Comparison of ENCODE assay signal across 15 cellular contexts in genomic region chr7:82404094-82404493, GRCh38. TPM values are rescaled to one million over a fixed set of nuclear protein-coding genes. Genes with fewer than 3 reads are reported as not detected.
"Had no signal": no experiment of that assay in that cellular context is flagged by ENCODE, and none has a peak within 500 bp of the region (broad histone marks: within the 10 kb centered on the region; RNA-seq: fewer than 3 reads in every experiment).

No MANE protein-coding gene starts in this region.

- H3K4me1 Mint-ChIP-seq: central memory CD8-positive, alpha-beta T cell; natural killer cell; stimulated activated effector memory CD8-positive, alpha-beta T cell treated with anti-CD3 and anti-CD28 coated beads, Interleukin-12 subunit alpha, Interleukin-12 subunit beta, amount 100 ng/mL, for 72 hours had no signal

- H3K9me3 ChIP-seq: tibial artery, upper lobe of left lung, vagina had no signal

- ATAC-seq: natural killer cell; sciatic nerve; stimulated activated effector memory CD8-positive, alpha-beta T cell treated with anti-CD3 and anti-CD28 coated beads, Interleukin-12 subunit alpha, Interleukin-12 subunit beta, amount 100 ng/mL, for 72 hours; stimulated activated naive CD8-positive, alpha-beta T cell treated with anti-CD3 and anti-CD28 coated beads, Interleukin-15, Interleukin-2, amounts not matched to agents 100 U/mL and 50 U/mL, for 24 hours had no signal

- H3K27ac ChIP-seq: dorsolateral prefrontal cortex, skin epidermis, tibial artery, upper lobe of left lung, vagina had no signal

- H3K4me1 ChIP-seq: tibial artery, upper lobe of left lung, vagina had no signal

- H3K4me3 ChIP-seq: dorsolateral prefrontal cortex, skin epidermis, tibial artery, upper lobe of left lung, vagina had no signal

- H3K27me3 ChIP-seq: dorsolateral prefrontal cortex, tibial artery, upper lobe of left lung, vagina had no signal

- H3K27ac Mint-ChIP-seq: natural killer cell; stimulated activated effector memory CD8-positive, alpha-beta T cell treated with anti-CD3 and anti-CD28 coated beads, Interleukin-12 subunit alpha, Interleukin-12 subunit beta, amount 100 ng/mL, for 72 hours had no signal

- DNase-seq: cortex of kidney; dorsolateral prefrontal cortex; effector CD8-positive, alpha-beta T cell; islet precursor cell; mammary epithelial cell; natural killer cell; stimulated activated CD4-positive, alpha-beta T cell treated with anti-CD3 and anti-CD28 coated beads, Interleukin-2, amount 100 ng/mL, for 48 hours; stimulated activated naive CD8-positive, alpha-beta T cell treated with anti-CD3 and anti-CD28 coated beads, Interleukin-15, Interleukin-2, amounts not matched to agents 100 U/mL and 50 U/mL, for 24 hours; tibial artery; upper lobe of left lung had no signal

- H3K27me3 Mint-ChIP-seq: central memory CD8-positive, alpha-beta T cell had no signal

- H3K4me3 Mint-ChIP-seq: central memory CD8-positive, alpha-beta T cell; natural killer cell; stimulated activated effector memory CD8-positive, alpha-beta T cell treated with anti-CD3 and anti-CD28 coated beads, Interleukin-12 subunit alpha, Interleukin-12 subunit beta, amount 100 ng/mL, for 72 hours had no signal

- H3K36me3 Mint-ChIP-seq: natural killer cell; stimulated activated effector memory CD8-positive, alpha-beta T cell treated with anti-CD3 and anti-CD28 coated beads, Interleukin-12 subunit alpha, Interleukin-12 subunit beta, amount 100 ng/mL, for 72 hours had no signal

- H3K36me3 ChIP-seq: tibial artery, upper lobe of left lung, vagina had no signal

RNA-seq across cellular contexts. Expression of gene CACNA2D1, which starts 39.5 kb away (rescaled TPM):
- total RNA-seq: natural killer cell had no signal
